In genomic region chr17:75764711-75765421, GRCh38 we compare ENCODE assay signal across 1 cellular context.
TF ChIP-seq lines count a peak whose summit lies in the region.

Gene GALK1 (minus strand): TSS chr17:75765192. CDS start chr17:75765136, 56 bp downstream.

TF ChIP-seq in K562, 482 proteins besides CTCF, POLR2A, EP300 and RAD21 (continued from another document and continues in another):
- TF ChIP-seq RERE (CRISPR knock-in tag; IDR thresholded peaks at IDR 0.05; ENCODE audit: borderline replicate concordance) (no peak), AFF4 (CRISPR knock-in tag; IDR thresholded peaks at IDR 0.05) (0 out of 2 replicates have a peak, but pooled peaks have one; percentile 73), ZNF121 (CRISPR knock-in tag; conservative IDR thresholded peaks at IDR 0.05) (no peak), ZNF140 (CRISPR knock-in tag; IDR thresholded peaks at IDR 0.05) (no peak), ZBTB8A (IDR thresholded peaks at IDR 0.05; ENCODE audit: partially characterized antibody) (no peak), GABPB2 (CRISPR knock-in tag; conservative IDR thresholded peaks at IDR 0.05) (no peak), TEAD2 (tag; IDR thresholded peaks at IDR 0.05) (no peak), MTF1 (CRISPR knock-in tag; IDR thresholded peaks at IDR 0.05; ENCODE audit: borderline replicate concordance) (no peak), CAMTA2 (CRISPR knock-in tag; conservative IDR thresholded peaks at IDR 0.05) (no peak), ZNF175 (CRISPR knock-in tag; IDR thresholded peaks at IDR 0.05; ENCODE audit: low read depth) (peak; percentile 40; the same call in 1 of the 2 replicates), HDAC8 (tag; IDR thresholded peaks at IDR 0.05) (0 out of 2 replicates have a peak, but pooled peaks have one; percentile 39), ZNF707 (CRISPR knock-in tag; conservative IDR thresholded peaks at IDR 0.05) (no peak), SREBF2 (CRISPR knock-in tag; IDR thresholded peaks at IDR 0.05) (no peak), LCOR (CRISPR knock-in tag; IDR thresholded peaks at IDR 0.05) (no peak), SIN3A (IDR thresholded peaks at IDR 0.05; ENCODE audit: borderline replicate concordance in 2 of 2, control insufficient read depth in 1 of 2, low read depth in 2 of 2, low read length in 2 of 2) (peak in 1 of 2 experiments; percentile 88; a peak in 1 of 4 replicates), FOXO4 (CRISPR knock-in tag; IDR thresholded peaks at IDR 0.05) (no peak), ZNF347 (CRISPR knock-in tag; IDR thresholded peaks at IDR 0.05; ENCODE audit: low read depth) (no peak), TSC22D4 (tag; IDR thresholded peaks at IDR 0.05) (no peak), ZFP1 (CRISPR knock-in tag; IDR thresholded peaks at IDR 0.05) (no peak), HOXB6 (CRISPR knock-in tag; IDR thresholded peaks at IDR 0.05; ENCODE audit: borderline replicate concordance) (no peak), ZNF668 (CRISPR knock-in tag; IDR thresholded peaks at IDR 0.05) (no peak), PTTG1 (tag; IDR thresholded peaks at IDR 0.05; ENCODE audit: low read depth) (no peak), SNRNP70 (optimal IDR thresholded peaks at IDR 0.05; ENCODE audit: low read depth, low read length) (no peak), RREB1 (CRISPR knock-in tag; IDR thresholded peaks at IDR 0.05) (no peak), STAT6 (CRISPR knock-in tag; IDR thresholded peaks at IDR 0.05) (peak; percentile 90; the same call in 1 of the 2 replicates), BRCA1 (IDR thresholded peaks at IDR 0.05) (no peak), BRCA1 (CRISPR knock-in tag; IDR thresholded peaks at IDR 0.05) (no peak), TGIF2 (CRISPR knock-in tag; IDR thresholded peaks at IDR 0.05) (no peak), SP2 (IDR thresholded peaks at IDR 0.05; ENCODE audit: extremely low read depth, low read depth, low read length, poor library complexity, severe bottlenecking) (no peak), KDM5B (IDR thresholded peaks at IDR 0.05; ENCODE audit: insufficient replicate concordance, low read depth, low read length) (peak; percentile 60), ELF2 (CRISPR knock-in tag; IDR thresholded peaks at IDR 0.05) (peak; percentile 66; the same call in 1 of the 2 replicates), BRF1 (IDR thresholded peaks at IDR 0.05; ENCODE audit: borderline replicate concordance, extremely low read depth, insufficient read length) (no peak), RBM22 (IDR thresholded peaks at IDR 0.05; ENCODE audit: low read depth, low read length, poor library complexity, severe bottlenecking) (no peak), ZNF197 (CRISPR knock-in tag; IDR thresholded peaks at IDR 0.05; ENCODE audit: low read depth) (no peak), TAF7 (tag; IDR thresholded peaks at IDR 0.05) (no peak), HES1 (IDR thresholded peaks at IDR 0.05; ENCODE audit: low read depth) (no peak), CBX8 (IDR thresholded peaks at IDR 0.05; ENCODE audit: borderline replicate concordance, extremely low read depth, low read depth, low read length, poor library complexity, severe bottlenecking) (no peak), L3MBTL2 (IDR thresholded peaks at IDR 0.05) (0 out of 2 replicates have a peak, but pooled peaks have one; percentile 41), MBD1 (CRISPR knock-in tag; IDR thresholded peaks at IDR 0.05) (no peak), CREBBP (IDR thresholded peaks at IDR 0.05; ENCODE audit: low read depth, low read length) (no peak)
